11 cellular contexts compared by ENCODE assay signal in genomic region chr1:195704028-195704427, GRCh38.
"Had no signal": no experiment of that assay in that cellular context is flagged by ENCODE, and none has a peak within 500 bp of the region (broad histone marks: within the 10 kb centered on the region; RNA-seq: fewer than 3 reads in every experiment).

No MANE protein-coding gene starts in this region.

- H3K27ac ChIP-seq: GM23248 had no signal

- H3K4me1 ChIP-seq: HAP-1 had no signal

- H3K4me3 ChIP-seq: GM23248, GM23338, HAP-1 had no signal

- DNase-seq: GM23248, GOT3, H7, H9, HCEC 1CT, HFFc6 had no signal

- H3K9ac ChIP-seq: GM23248 had no signal

- H2AFZ ChIP-seq: GM23248, GM23338 had no signal

- FAIRE-seq: H1, H54 had no signal

- H3K4me2 ChIP-seq: GM23338 had no signal

- H3K36me3 ChIP-seq: HAP-1 had no signal

- H3K9me3 ChIP-seq: HAP-1 had no signal

- ATAC-seq: GM23338, HCT116 had no signal
